1 cellular context compared by ENCODE assay signal in genomic region chr17:78839762-78840529, GRCh38.
TF ChIP-seq lines count a peak whose summit lies in the region.

No MANE protein-coding gene starts in this region.

TF ChIP-seq in HepG2, 621 proteins besides CTCF, POLR2A, EP300 and RAD21 (continued from another document and continues in another):
- TF ChIP-seq ARNTL (CRISPR knock-in tag; IDR thresholded peaks at IDR 0.05), result no peak
- no peak for TF ChIP-seq CHD4 (IDR thresholded peaks at IDR 0.05; ENCODE audit: borderline replicate concordance, low read length)
- TF ChIP-seq CHCHD3 (CRISPR knock-in tag; IDR thresholded peaks at IDR 0.05), result no peak
- 0 out of 2 replicates have a peak, but pooled peaks have one; percentile 37 for TF ChIP-seq THAP8 (CRISPR knock-in tag; IDR thresholded peaks at IDR 0.05; ENCODE audit: borderline replicate concordance)
- peak; percentile 46; the same call in 1 of the 2 replicates for TF ChIP-seq ZNF501 (CRISPR knock-in tag; IDR thresholded peaks at IDR 0.05)
- TF ChIP-seq AHDC1 (CRISPR knock-in tag; IDR thresholded peaks at IDR 0.05; ENCODE audit: borderline replicate concordance), result 0 out of 2 replicates have a peak, but pooled peaks have one; percentile 22
- peak; percentile 23; the same call in 1 of the 2 replicates for TF ChIP-seq ZNF773 (CRISPR knock-in tag; IDR thresholded peaks at IDR 0.05; ENCODE audit: borderline replicate concordance)
- TF ChIP-seq FOXP4 (CRISPR knock-in tag; IDR thresholded peaks at IDR 0.05), result 0 out of 2 replicates have a peak, but pooled peaks have one; percentile 22
- TF ChIP-seq ZNF543 (CRISPR knock-in tag; IDR thresholded peaks at IDR 0.05), result peak; percentile 59; the same call in 1 of the 2 replicates
- no peak for TF ChIP-seq NBN (conservative IDR thresholded peaks at IDR 0.05)
- TF ChIP-seq ZNF609 (CRISPR knock-in tag; IDR thresholded peaks at IDR 0.05; ENCODE audit: borderline replicate concordance), result no peak
- peak; percentile 48; the same call in 1 of the 2 replicates for TF ChIP-seq ZNF687 (CRISPR knock-in tag; IDR thresholded peaks at IDR 0.05)
- no peak for TF ChIP-seq ZBTB49 (CRISPR knock-in tag; IDR thresholded peaks at IDR 0.05; ENCODE audit: borderline replicate concordance)
- TF ChIP-seq MXI1 (IDR thresholded peaks at IDR 0.05; ENCODE audit: borderline replicate concordance, low read depth, low read length), result peak; percentile 59; the same call in 1 of the 3 replicates
- TF ChIP-seq ETV6 (CRISPR knock-in tag; conservative IDR thresholded peaks at IDR 0.05), result peak; percentile 16; the same call in 1 of the 2 replicates
- 0 out of 2 replicates have a peak, but pooled peaks have one; percentile 24 for TF ChIP-seq KDM5A (IDR thresholded peaks at IDR 0.05; ENCODE audit: borderline replicate concordance, low read length)
- TF ChIP-seq ZNF451 (CRISPR knock-in tag; IDR thresholded peaks at IDR 0.05), result peak; percentile 18; the same call in 1 of the 2 replicates
- no peak for TF ChIP-seq REXO4 (CRISPR knock-in tag; IDR thresholded peaks at IDR 0.05; ENCODE audit: borderline replicate concordance)
- TF ChIP-seq RNF2 (conservative IDR thresholded peaks at IDR 0.05; ENCODE audit: low read depth), result no peak
- TF ChIP-seq KLF13 (CRISPR knock-in tag; IDR thresholded peaks at IDR 0.05), result peak; percentile 75; the same call in 1 of the 2 replicates
- 0 out of 2 replicates have a peak, but pooled peaks have one; percentile 6 for TF ChIP-seq ZNF275 (CRISPR knock-in tag; IDR thresholded peaks at IDR 0.05; ENCODE audit: borderline replicate concordance)
- TF ChIP-seq ZNF746 (CRISPR knock-in tag; IDR thresholded peaks at IDR 0.05), result peak; percentile 15; the same call in 1 of the 2 replicates
- TF ChIP-seq ZBTB39 (CRISPR knock-in tag; IDR thresholded peaks at IDR 0.05), result peak; percentile 67; the same call in 1 of the 2 replicates
- 0 out of 2 replicates have a peak, but pooled peaks have one; percentile 20 for TF ChIP-seq RARG (CRISPR knock-in tag; IDR thresholded peaks at IDR 0.05; ENCODE audit: low read depth)
- peak; percentile 34 for TF ChIP-seq TBX2 (CRISPR knock-in tag; IDR thresholded peaks at IDR 0.05; ENCODE audit: borderline replicate concordance)
- TF ChIP-seq ZNF605 (CRISPR knock-in tag; IDR thresholded peaks at IDR 0.05), result peak; percentile 12; the same call in 1 of the 2 replicates
- TF ChIP-seq ZNF232 (CRISPR knock-in tag; IDR thresholded peaks at IDR 0.05; ENCODE audit: borderline replicate concordance), result peak; percentile 70; the same call in 1 of the 2 replicates
- no peak; the same call in 1 of the 2 replicates for TF ChIP-seq HES4 (CRISPR knock-in tag; IDR thresholded peaks at IDR 0.05; ENCODE audit: borderline replicate concordance)
